Comparison of ENCODE assay signal across 1 cellular context in genomic region chr11:3163241-3163981, GRCh38.
TF ChIP-seq lines count a peak whose summit lies in the region.

No MANE protein-coding gene starts in this region.

TF ChIP-seq in HepG2, 621 proteins besides CTCF, POLR2A, EP300 and RAD21:
- TF ChIP-seq HBP1 (CRISPR knock-in tag; IDR thresholded peaks at IDR 0.05; ENCODE audit: low read depth) (no peak), ZNF512B (CRISPR knock-in tag; IDR thresholded peaks at IDR 0.05; ENCODE audit: borderline replicate concordance) (no peak), ZBTB21 (CRISPR knock-in tag; IDR thresholded peaks at IDR 0.05) (no peak), NFRKB (IDR thresholded peaks at IDR 0.05) (no peak), PHF20 (CRISPR knock-in tag; IDR thresholded peaks at IDR 0.05) (no peak), MEIS2 (CRISPR knock-in tag; IDR thresholded peaks at IDR 0.05) (no peak), ZNF782 (CRISPR knock-in tag; IDR thresholded peaks at IDR 0.05; ENCODE audit: borderline replicate concordance) (no peak), BCL6 (CRISPR knock-in tag; IDR thresholded peaks at IDR 0.05) (no peak), HIC2 (CRISPR knock-in tag; IDR thresholded peaks at IDR 0.05; ENCODE audit: low read depth) (no peak), KIAA2018 (CRISPR knock-in tag; IDR thresholded peaks at IDR 0.05; ENCODE audit: borderline replicate concordance) (no peak), GTF2F1 (IDR thresholded peaks at IDR 0.05; ENCODE audit: low read length) (no peak), ZNF326 (CRISPR knock-in tag; IDR thresholded peaks at IDR 0.05; ENCODE audit: borderline replicate concordance) (no peak), SMAD3 (CRISPR knock-in tag; IDR thresholded peaks at IDR 0.05) (no peak), SOX13 (IDR thresholded peaks at IDR 0.05) (no peak), SOX13 (CRISPR knock-in tag; conservative IDR thresholded peaks at IDR 0.05 in 1 of 2, IDR thresholded peaks at IDR 0.05 in 1 of 2) (no peak)
- TF ChIP-seq, protein P1, sequence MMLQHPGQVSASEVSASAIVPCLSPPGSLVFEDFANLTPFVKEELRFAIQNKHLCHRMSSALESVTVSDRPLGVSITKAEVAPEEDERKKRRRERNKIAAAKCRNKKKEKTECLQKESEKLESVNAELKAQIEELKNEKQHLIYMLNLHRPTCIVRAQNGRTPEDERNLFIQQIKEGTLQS (CRISPR knock-in tag; IDR thresholded peaks at IDR 0.05) = no peak
- TF ChIP-seq, protein P2, sequence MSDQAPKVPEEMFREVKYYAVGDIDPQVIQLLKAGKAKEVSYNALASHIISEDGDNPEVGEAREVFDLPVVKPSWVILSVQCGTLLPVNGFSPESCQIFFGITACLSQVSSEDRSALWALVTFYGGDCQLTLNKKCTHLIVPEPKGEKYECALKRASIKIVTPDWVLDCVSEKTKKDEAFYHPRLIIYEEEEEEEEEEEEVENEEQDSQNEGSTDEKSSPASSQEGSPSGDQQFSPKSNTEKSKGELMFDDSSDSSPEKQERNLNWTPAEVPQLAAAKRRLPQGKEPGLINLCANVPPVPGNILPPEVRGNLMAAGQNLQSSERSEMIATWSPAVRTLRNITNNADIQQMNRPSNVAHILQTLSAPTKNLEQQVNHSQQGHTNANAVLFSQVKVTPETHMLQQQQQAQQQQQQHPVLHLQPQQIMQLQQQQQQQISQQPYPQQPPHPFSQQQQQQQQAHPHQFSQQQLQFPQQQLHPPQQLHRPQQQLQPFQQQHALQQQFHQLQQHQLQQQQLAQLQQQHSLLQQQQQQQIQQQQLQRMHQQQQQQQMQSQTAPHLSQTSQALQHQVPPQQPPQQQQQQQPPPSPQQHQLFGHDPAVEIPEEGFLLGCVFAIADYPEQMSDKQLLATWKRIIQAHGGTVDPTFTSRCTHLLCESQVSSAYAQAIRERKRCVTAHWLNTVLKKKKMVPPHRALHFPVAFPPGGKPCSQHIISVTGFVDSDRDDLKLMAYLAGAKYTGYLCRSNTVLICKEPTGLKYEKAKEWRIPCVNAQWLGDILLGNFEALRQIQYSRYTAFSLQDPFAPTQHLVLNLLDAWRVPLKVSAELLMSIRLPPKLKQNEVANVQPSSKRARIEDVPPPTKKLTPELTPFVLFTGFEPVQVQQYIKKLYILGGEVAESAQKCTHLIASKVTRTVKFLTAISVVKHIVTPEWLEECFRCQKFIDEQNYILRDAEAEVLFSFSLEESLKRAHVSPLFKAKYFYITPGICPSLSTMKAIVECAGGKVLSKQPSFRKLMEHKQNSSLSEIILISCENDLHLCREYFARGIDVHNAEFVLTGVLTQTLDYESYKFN (CRISPR knock-in tag; conservative IDR thresholded peaks at IDR 0.05) = no peak
- TF ChIP-seq, protein P3, sequence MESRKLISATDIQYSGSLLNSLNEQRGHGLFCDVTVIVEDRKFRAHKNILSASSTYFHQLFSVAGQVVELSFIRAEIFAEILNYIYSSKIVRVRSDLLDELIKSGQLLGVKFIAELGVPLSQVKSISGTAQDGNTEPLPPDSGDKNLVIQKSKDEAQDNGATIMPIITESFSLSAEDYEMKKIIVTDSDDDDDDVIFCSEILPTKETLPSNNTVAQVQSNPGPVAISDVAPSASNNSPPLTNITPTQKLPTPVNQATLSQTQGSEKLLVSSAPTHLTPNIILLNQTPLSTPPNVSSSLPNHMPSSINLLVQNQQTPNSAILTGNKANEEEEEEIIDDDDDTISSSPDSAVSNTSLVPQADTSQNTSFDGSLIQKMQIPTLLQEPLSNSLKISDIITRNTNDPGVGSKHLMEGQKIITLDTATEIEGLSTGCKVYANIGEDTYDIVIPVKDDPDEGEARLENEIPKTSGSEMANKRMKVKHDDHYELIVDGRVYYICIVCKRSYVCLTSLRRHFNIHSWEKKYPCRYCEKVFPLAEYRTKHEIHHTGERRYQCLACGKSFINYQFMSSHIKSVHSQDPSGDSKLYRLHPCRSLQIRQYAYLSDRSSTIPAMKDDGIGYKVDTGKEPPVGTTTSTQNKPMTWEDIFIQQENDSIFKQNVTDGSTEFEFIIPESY (CRISPR knock-in tag; IDR thresholded peaks at IDR 0.05) = no peak
TF ChIP-seq in HepG2: peak in this region for 0.
